ENCODE assay signal across 2 cellular contexts in the genomic region with DNA sequence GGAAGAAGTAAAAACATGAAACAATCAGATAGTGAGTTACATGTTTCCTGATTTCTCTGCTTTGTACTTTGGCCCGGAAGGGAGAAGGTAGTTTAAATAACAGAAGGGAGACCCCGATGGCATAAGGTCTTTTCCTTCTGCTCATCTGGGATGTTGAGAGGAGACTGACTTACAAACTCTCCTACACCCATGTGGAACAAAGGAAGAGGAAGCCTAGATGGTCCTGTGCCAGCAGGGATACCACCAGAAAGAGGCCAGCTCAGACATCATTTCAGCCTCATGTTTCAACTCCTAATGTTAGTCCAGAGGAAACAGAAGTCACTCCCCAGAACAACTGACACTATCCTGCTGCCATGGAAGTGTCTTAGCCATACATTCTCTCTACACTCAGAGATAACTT.
TF ChIP-seq lines count a peak whose summit lies in the region.

No MANE protein-coding gene starts in this region.

TF ChIP-seq in SK-N-SH, 30 proteins besides CTCF, POLR2A, EP300 and RAD21 (continued from another document):
- TF ChIP-seq, protein P1, sequence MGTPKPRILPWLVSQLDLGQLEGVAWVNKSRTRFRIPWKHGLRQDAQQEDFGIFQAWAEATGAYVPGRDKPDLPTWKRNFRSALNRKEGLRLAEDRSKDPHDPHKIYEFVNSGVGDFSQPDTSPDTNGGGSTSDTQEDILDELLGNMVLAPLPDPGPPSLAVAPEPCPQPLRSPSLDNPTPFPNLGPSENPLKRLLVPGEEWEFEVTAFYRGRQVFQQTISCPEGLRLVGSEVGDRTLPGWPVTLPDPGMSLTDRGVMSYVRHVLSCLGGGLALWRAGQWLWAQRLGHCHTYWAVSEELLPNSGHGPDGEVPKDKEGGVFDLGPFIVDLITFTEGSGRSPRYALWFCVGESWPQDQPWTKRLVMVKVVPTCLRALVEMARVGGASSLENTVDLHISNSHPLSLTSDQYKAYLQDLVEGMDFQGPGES (IDR thresholded peaks at IDR 0.05; ENCODE audit: low read depth, low read length): no peak
- TF ChIP-seq TEAD4 (IDR thresholded peaks at IDR 0.05; ENCODE audit: borderline replicate concordance, insufficient read depth) (no peak), FOXJ3 (CRISPR knock-in tag; IDR thresholded peaks at IDR 0.05) (no peak), RXRA (IDR thresholded peaks at IDR 0.05; ENCODE audit: borderline replicate concordance, low read depth) (no peak), TAF1 (IDR thresholded peaks at IDR 0.05; ENCODE audit: borderline replicate concordance, low read depth, low read length) (no peak), FOSL2 (IDR thresholded peaks at IDR 0.05; ENCODE audit: borderline replicate concordance, low read depth) (no peak), EZH2phosphoT487 (IDR thresholded peaks at IDR 0.05; ENCODE audit: borderline replicate concordance, low read depth) (no peak), SMC3 (IDR thresholded peaks at IDR 0.05; ENCODE audit: low read depth, low read length) (no peak), POLR2AphosphoS5 (IDR thresholded peaks at IDR 0.05; ENCODE audit: low read depth, low read length) (no peak), YY1 (IDR thresholded peaks at IDR 0.05; ENCODE audit: low read depth) (no peak), GATA2 (CRISPR knock-in tag; IDR thresholded peaks at IDR 0.05) (no peak), JUND (IDR thresholded peaks at IDR 0.05) (no peak), RFX5 (IDR thresholded peaks at IDR 0.05; ENCODE audit: low read length) (no peak)
- TF ChIP-seq, protein P2, sequence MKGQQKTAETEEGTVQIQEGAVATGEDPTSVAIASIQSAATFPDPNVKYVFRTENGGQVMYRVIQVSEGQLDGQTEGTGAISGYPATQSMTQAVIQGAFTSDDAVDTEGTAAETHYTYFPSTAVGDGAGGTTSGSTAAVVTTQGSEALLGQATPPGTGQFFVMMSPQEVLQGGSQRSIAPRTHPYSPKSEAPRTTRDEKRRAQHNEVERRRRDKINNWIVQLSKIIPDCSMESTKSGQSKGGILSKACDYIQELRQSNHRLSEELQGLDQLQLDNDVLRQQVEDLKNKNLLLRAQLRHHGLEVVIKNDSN (IDR thresholded peaks at IDR 0.05; ENCODE audit: borderline replicate concordance, low read depth): no peak
- TF ChIP-seq, protein P3, sequence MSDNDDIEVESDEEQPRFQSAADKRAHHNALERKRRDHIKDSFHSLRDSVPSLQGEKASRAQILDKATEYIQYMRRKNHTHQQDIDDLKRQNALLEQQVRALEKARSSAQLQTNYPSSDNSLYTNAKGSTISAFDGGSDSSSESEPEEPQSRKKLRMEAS (IDR thresholded peaks at IDR 0.05; ENCODE audit: low read depth): no peak
- TF ChIP-seq, protein P4, sequence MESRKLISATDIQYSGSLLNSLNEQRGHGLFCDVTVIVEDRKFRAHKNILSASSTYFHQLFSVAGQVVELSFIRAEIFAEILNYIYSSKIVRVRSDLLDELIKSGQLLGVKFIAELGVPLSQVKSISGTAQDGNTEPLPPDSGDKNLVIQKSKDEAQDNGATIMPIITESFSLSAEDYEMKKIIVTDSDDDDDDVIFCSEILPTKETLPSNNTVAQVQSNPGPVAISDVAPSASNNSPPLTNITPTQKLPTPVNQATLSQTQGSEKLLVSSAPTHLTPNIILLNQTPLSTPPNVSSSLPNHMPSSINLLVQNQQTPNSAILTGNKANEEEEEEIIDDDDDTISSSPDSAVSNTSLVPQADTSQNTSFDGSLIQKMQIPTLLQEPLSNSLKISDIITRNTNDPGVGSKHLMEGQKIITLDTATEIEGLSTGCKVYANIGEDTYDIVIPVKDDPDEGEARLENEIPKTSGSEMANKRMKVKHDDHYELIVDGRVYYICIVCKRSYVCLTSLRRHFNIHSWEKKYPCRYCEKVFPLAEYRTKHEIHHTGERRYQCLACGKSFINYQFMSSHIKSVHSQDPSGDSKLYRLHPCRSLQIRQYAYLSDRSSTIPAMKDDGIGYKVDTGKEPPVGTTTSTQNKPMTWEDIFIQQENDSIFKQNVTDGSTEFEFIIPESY (IDR thresholded peaks at IDR 0.05; ENCODE audit: borderline replicate concordance, low read depth): no peak
- TF ChIP-seq, protein P5, sequence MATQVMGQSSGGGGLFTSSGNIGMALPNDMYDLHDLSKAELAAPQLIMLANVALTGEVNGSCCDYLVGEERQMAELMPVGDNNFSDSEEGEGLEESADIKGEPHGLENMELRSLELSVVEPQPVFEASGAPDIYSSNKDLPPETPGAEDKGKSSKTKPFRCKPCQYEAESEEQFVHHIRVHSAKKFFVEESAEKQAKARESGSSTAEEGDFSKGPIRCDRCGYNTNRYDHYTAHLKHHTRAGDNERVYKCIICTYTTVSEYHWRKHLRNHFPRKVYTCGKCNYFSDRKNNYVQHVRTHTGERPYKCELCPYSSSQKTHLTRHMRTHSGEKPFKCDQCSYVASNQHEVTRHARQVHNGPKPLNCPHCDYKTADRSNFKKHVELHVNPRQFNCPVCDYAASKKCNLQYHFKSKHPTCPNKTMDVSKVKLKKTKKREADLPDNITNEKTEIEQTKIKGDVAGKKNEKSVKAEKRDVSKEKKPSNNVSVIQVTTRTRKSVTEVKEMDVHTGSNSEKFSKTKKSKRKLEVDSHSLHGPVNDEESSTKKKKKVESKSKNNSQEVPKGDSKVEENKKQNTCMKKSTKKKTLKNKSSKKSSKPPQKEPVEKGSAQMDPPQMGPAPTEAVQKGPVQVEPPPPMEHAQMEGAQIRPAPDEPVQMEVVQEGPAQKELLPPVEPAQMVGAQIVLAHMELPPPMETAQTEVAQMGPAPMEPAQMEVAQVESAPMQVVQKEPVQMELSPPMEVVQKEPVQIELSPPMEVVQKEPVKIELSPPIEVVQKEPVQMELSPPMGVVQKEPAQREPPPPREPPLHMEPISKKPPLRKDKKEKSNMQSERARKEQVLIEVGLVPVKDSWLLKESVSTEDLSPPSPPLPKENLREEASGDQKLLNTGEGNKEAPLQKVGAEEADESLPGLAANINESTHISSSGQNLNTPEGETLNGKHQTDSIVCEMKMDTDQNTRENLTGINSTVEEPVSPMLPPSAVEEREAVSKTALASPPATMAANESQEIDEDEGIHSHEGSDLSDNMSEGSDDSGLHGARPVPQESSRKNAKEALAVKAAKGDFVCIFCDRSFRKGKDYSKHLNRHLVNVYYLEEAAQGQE (IDR thresholded peaks at IDR 0.05; ENCODE audit: low read depth, low read length): no peak
- TF ChIP-seq, protein P6, sequence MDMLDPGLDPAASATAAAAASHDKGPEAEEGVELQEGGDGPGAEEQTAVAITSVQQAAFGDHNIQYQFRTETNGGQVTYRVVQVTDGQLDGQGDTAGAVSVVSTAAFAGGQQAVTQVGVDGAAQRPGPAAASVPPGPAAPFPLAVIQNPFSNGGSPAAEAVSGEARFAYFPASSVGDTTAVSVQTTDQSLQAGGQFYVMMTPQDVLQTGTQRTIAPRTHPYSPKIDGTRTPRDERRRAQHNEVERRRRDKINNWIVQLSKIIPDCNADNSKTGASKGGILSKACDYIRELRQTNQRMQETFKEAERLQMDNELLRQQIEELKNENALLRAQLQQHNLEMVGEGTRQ (IDR thresholded peaks at IDR 0.05; ENCODE audit: borderline replicate concordance, low read depth, low read length): no peak

TF ChIP-seq in SK-N-SH treated with all-trans-retinoic acid at 6 μM for 48 hours, 23 proteins besides CTCF, POLR2A, EP300 and RAD21 (continued from another document):
- TF ChIP-seq POU6F1 (CRISPR knock-in tag; IDR thresholded peaks at IDR 0.05; ENCODE audit: borderline replicate concordance, low read depth): no peak
- TF ChIP-seq ZNF565 (CRISPR knock-in tag; conservative IDR thresholded peaks at IDR 0.05; ENCODE audit: low read depth): no peak
- TF ChIP-seq ZFP30 (CRISPR knock-in tag; IDR thresholded peaks at IDR 0.05): no peak
- no peak for TF ChIP-seq CREB5 (CRISPR knock-in tag; IDR thresholded peaks at IDR 0.05; ENCODE audit: low read depth)
- no peak for TF ChIP-seq OSR1 (CRISPR knock-in tag; IDR thresholded peaks at IDR 0.05)
- no peak for TF ChIP-seq SNAI2 (CRISPR knock-in tag; IDR thresholded peaks at IDR 0.05)
- TF ChIP-seq ISL1 (CRISPR knock-in tag; IDR thresholded peaks at IDR 0.05): no peak
- TF ChIP-seq RARB (CRISPR knock-in tag; IDR thresholded peaks at IDR 0.05): no peak
- TF ChIP-seq TCF4 (CRISPR knock-in tag; IDR thresholded peaks at IDR 0.05; ENCODE audit: borderline replicate concordance): no peak
- TF ChIP-seq ZNF70 (CRISPR knock-in tag; IDR thresholded peaks at IDR 0.05): no peak
- no peak for TF ChIP-seq ESRRG (CRISPR knock-in tag; IDR thresholded peaks at IDR 0.05)
- no peak for TF ChIP-seq ZC3H10 (CRISPR knock-in tag; IDR thresholded peaks at IDR 0.05)
- TF ChIP-seq PPARA (CRISPR knock-in tag; IDR thresholded peaks at IDR 0.05; ENCODE audit: borderline replicate concordance): no peak
- no peak for TF ChIP-seq ZFP3 (CRISPR knock-in tag; IDR thresholded peaks at IDR 0.05)
- no peak for TF ChIP-seq CSDC2 (CRISPR knock-in tag; IDR thresholded peaks at IDR 0.05)
- TF ChIP-seq TSHZ2 (CRISPR knock-in tag; IDR thresholded peaks at IDR 0.05): no peak
